Comparison of ENCODE assay signal across 6 cellular contexts in the genomic region with DNA sequence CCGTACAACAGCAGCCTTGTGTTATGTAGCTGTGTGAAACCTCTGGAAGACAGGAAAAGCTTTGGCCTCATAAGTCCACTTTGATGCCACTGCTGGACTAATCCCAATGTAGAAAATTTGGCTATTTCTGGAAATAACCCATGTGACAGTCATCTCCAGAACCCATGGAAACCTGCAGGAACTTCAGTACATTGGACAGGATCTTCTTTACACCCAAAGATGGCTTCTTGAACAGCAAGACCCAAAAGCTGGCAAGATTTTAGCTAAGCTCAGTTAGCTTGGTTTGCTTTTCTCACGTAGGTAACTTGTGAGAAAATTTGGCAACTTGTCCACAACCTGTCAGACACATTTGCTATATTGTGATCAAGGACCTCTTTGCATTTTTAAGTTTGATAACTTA.
"Had no signal": no experiment of that assay in that cellular context is flagged by ENCODE, and none has a peak within 500 bp of the region (broad histone marks: within the 10 kb centered on the region; RNA-seq: fewer than 3 reads in every experiment).

No MANE protein-coding gene starts in this region.

- DNase-seq: H9, HCEC 1CT, IMR-90, KBM-7 had no signal

- H2AFZ ChIP-seq: GM23338 had no signal

- H3K4me3 Mint-ChIP-seq: GM23338, H9 had no signal

- ATAC-seq: GM23338 had no signal

- H3K4me2 ChIP-seq: GM23338, KMS-11 had no signal

- H3K9ac ChIP-seq: KMS-11 had no signal

- H3K27ac Mint-ChIP-seq: GM23338, H9 had no signal

- H3K27ac ChIP-seq: KMS-11 had no signal

- H3K4me1 Mint-ChIP-seq: H9 had no signal

- H3K9me3 Mint-ChIP-seq: GM23338 had no signal

- H3K4me3 ChIP-seq: GM23338 had no signal
